8 cellular contexts compared by ENCODE assay signal in genomic region chr9:36487482-36488321, GRCh38.
DNase-seq lines count a peak whose midpoint lies in the region; ATAC-seq, FAIRE-seq and TF ChIP-seq lines count a peak whose summit lies in the region.

No MANE protein-coding gene starts in this region.

- H3K27ac ChIP-seq in DND-41 (ENCODE audit: low read length) (peak overlapping the region; percentile 98), KMS-11 (peak overlapping the region; percentile 74)

- peaks cover 43% of the 10 kb centered on the region for H3K79me2 ChIP-seq in DND-41 (ENCODE audit: insufficient read depth, low read length)
- H3K79me2 ChIP-seq in KMS-11 (ENCODE audit: insufficient read depth, low read depth) = peaks cover 13% of the 10 kb centered on the region; the same call in 1 of the 2 replicates

- H4K20me1 ChIP-seq in DND-41 (ENCODE audit: insufficient read depth, low read length) (peaks cover 18% of the 10 kb centered on the region; the same call in 1 of the 2 replicates), KMS-11 (ENCODE audit: insufficient read depth) (no peaks in the 10 kb centered on the region)

- peak; percentile 3 for TF ChIP-seq CTCF in DND-41 (IDR thresholded peaks at IDR 0.05; ENCODE audit: borderline replicate concordance, extremely low read depth, low read length, poor library complexity, severe bottlenecking)
- no peak for TF ChIP-seq CTCF in KMS-11 (conservative IDR thresholded peaks at IDR 0.05; ENCODE audit: low read depth, low read length)

- peak overlapping the region; percentile 87 for H3K4me3 Mint-ChIP-seq in activated T-helper 1 cell treated with anti-CD3 and anti-CD28 coated beads, Interleukin-12 subunit alpha, Interleukin-12 subunit beta, Interleukin-2, Interleukin-4 antibody, amounts not matched to agents 30 ng/mL and 10 ng/mL and 1 ng/mL, durations not matched to agents 14 hours and 24 hours and 36 hours
- peak overlapping the region; percentile 85 to 98 (median 94) for H3K4me3 Mint-ChIP-seq in naive thymus-derived CD8-positive, alpha-beta T cell
- H3K4me3 Mint-ChIP-seq in stimulated activated naive B cell treated with anti-CD40 and anti-IgM and Interleukin-4, amounts not matched to agents 10 μg/mL and 1 μg/mL and 100 μg/mL, for 72 hours = peak overlapping the region; percentile 92 to 97

- H3K36me3 ChIP-seq in DND-41 (ENCODE audit: insufficient read depth, low read length) (no peaks in the 10 kb centered on the region; the same call in 1 of the 2 replicates), KMS-11 (ENCODE audit: insufficient read depth) (no peaks in the 10 kb centered on the region)

- H3K9me3 ChIP-seq in DND-41 (ENCODE audit: insufficient read depth, low read length, severe bottlenecking) = no peaks in the 10 kb centered on the region

- FAIRE-seq in RCC 7860 (lab: Jason Lieb, UNC) = no peak

- POLR2A ChIA-PET in naive thymus-derived CD8-positive, alpha-beta T cell (lab: Charles Lee) = interaction anchor here (1.0 to 4.7 kb wide), 18 partner anchors 9 to 1867 kb away, joined by 3 to 58 read pairs (median 6); partner anchors contain the start of genes RNF38, VCP and ZCCHC7

- H3K4me1 ChIP-seq in DND-41 (ENCODE audit: insufficient read depth, low read length) (peaks cover 42% of the 10 kb centered on the region), KMS-11 (ENCODE audit: low read depth, poor library complexity, severe bottlenecking) (peaks cover 17% of the 10 kb centered on the region)

- intact Hi-C loops in activated T-helper 1 cell treated with anti-CD3 and anti-CD28 coated beads, Interleukin-12 subunit alpha, Interleukin-12 subunit beta, Interleukin-2, Interleukin-4 antibody, amounts not matched to agents 30 ng/mL and 10 ng/mL and 1 ng/mL, durations not matched to agents 14 hours and 24 hours and 36 hours (cut with micrococcal nuclease) = loop anchor here (1.0 to 10.0 kb wide), 11 partner anchors 16 to 1417 kb away; partner anchors contain the start of genes CLTA, FAM221B, GNE and MELK

- ATAC-seq in DND-41 (ENCODE audit: insufficient read depth, low read depth) = peak; percentile 94
- peak; percentile 84 for ATAC-seq in GM21786 (IDR thresholded peaks at IDR 0.05; ENCODE audit: unreplicated experiment)
- ATAC-seq in naive thymus-derived CD8-positive, alpha-beta T cell = peak; percentile 87 to 88
- peak; percentile 92 to 93 for ATAC-seq in stimulated activated naive B cell treated with anti-CD40 and anti-IgM and Interleukin-4, amounts not matched to agents 10 μg/mL and 1 μg/mL and 100 μg/mL, for 72 hours (replicated peaks)

- H3K4me3 ChIP-seq in DND-41 (ENCODE audit: low read depth in 1 of 2, low read length in 2 of 2) = peak overlapping the region; percentile 42 to 93; a peak in 3 of 4 replicates
- H3K4me3 ChIP-seq in KMS-11 (IDR thresholded peaks at IDR 0.05; ENCODE audit: insufficient read depth, low read depth, low read length) = no peak overlapping the region

- peaks cover 8% of the 10 kb centered on the region for H3K36me3 Mint-ChIP-seq in activated T-helper 1 cell treated with anti-CD3 and anti-CD28 coated beads, Interleukin-12 subunit alpha, Interleukin-12 subunit beta, Interleukin-2, Interleukin-4 antibody, amounts not matched to agents 30 ng/mL and 10 ng/mL and 1 ng/mL, durations not matched to agents 14 hours and 24 hours and 36 hours (ENCODE audit: low read depth)
- H3K36me3 Mint-ChIP-seq in naive thymus-derived CD8-positive, alpha-beta T cell = peaks cover 0 to 2% (median 0%) of the 10 kb centered on the region in 3 donors
- H3K36me3 Mint-ChIP-seq in stimulated activated naive B cell treated with anti-CD40 and anti-IgM and Interleukin-4, amounts not matched to agents 10 μg/mL and 1 μg/mL and 100 μg/mL, for 72 hours = no peaks in the 10 kb centered on the region

- peak overlapping the region; percentile 87 for H3K27ac Mint-ChIP-seq in activated T-helper 1 cell treated with anti-CD3 and anti-CD28 coated beads, Interleukin-12 subunit alpha, Interleukin-12 subunit beta, Interleukin-2, Interleukin-4 antibody, amounts not matched to agents 30 ng/mL and 10 ng/mL and 1 ng/mL, durations not matched to agents 14 hours and 24 hours and 36 hours
- H3K27ac Mint-ChIP-seq in naive thymus-derived CD8-positive, alpha-beta T cell = peak overlapping the region; percentile 96 to 100 (median 99)
- H3K27ac Mint-ChIP-seq in stimulated activated naive B cell treated with anti-CD40 and anti-IgM and Interleukin-4, amounts not matched to agents 10 μg/mL and 1 μg/mL and 100 μg/mL, for 72 hours = peak overlapping the region; percentile 100

- peaks cover 53% of the 10 kb centered on the region for H3K4me1 Mint-ChIP-seq in activated T-helper 1 cell treated with anti-CD3 and anti-CD28 coated beads, Interleukin-12 subunit alpha, Interleukin-12 subunit beta, Interleukin-2, Interleukin-4 antibody, amounts not matched to agents 30 ng/mL and 10 ng/mL and 1 ng/mL, durations not matched to agents 14 hours and 24 hours and 36 hours (ENCODE audit: low read depth)
- H3K4me1 Mint-ChIP-seq in naive thymus-derived CD8-positive, alpha-beta T cell = peaks cover 37 to 75% (median 69%) of the 10 kb centered on the region in 4 donors
- H3K4me1 Mint-ChIP-seq in stimulated activated naive B cell treated with anti-CD40 and anti-IgM and Interleukin-4, amounts not matched to agents 10 μg/mL and 1 μg/mL and 100 μg/mL, for 72 hours = peaks cover 24 to 39% of the 10 kb centered on the region in 2 donors

- H3K27me3 ChIP-seq in DND-41 (ENCODE audit: insufficient read depth, low read length, poor library complexity) (no peaks in the 10 kb centered on the region), KMS-11 (ENCODE audit: insufficient read depth, low read depth) (no peaks in the 10 kb centered on the region)

- no peaks in the 10 kb centered on the region for H3K27me3 Mint-ChIP-seq in activated T-helper 1 cell treated with anti-CD3 and anti-CD28 coated beads, Interleukin-12 subunit alpha, Interleukin-12 subunit beta, Interleukin-2, Interleukin-4 antibody, amounts not matched to agents 30 ng/mL and 10 ng/mL and 1 ng/mL, durations not matched to agents 14 hours and 24 hours and 36 hours (ENCODE audit: insufficient read depth)
- H3K27me3 Mint-ChIP-seq in naive thymus-derived CD8-positive, alpha-beta T cell = no peaks in the 10 kb centered on the region
- no peaks in the 10 kb centered on the region for H3K27me3 Mint-ChIP-seq in stimulated activated naive B cell treated with anti-CD40 and anti-IgM and Interleukin-4, amounts not matched to agents 10 μg/mL and 1 μg/mL and 100 μg/mL, for 72 hours

- H2AFZ ChIP-seq in DND-41 (ENCODE audit: low read depth, low read length) (peak overlapping the region; percentile 92), KMS-11 (ENCODE audit: low read depth) (peak overlapping the region; percentile 72)

- peak; percentile 90 for DNase-seq in DND-41
- peak; percentile 77 for DNase-seq in RCC 7860 (ENCODE audit: low spot score)
- DNase-seq in activated T-helper 1 cell treated with anti-CD3 and anti-CD28 coated beads, Interleukin-12 subunit alpha, Interleukin-12 subunit beta, Interleukin-2, Interleukin-4 antibody, amounts not matched to agents 30 ng/mL and 10 ng/mL and 1 ng/mL, durations not matched to agents 14 hours and 24 hours and 36 hours (ENCODE audit: low spot score) = peak; percentile 91
- peak; percentile 94 for DNase-seq in fibroblast of gingiva (ENCODE audit: low read depth)
- DNase-seq in naive thymus-derived CD8-positive, alpha-beta T cell = peak; percentile 84 to 94 (median 90)
- peak; percentile 92 for DNase-seq in stimulated activated naive B cell treated with anti-CD40 and anti-IgM and Interleukin-4, amounts not matched to agents 10 μg/mL and 1 μg/mL and 100 μg/mL, for 72 hours

- no peaks in the 10 kb centered on the region for H3K9me3 Mint-ChIP-seq in activated T-helper 1 cell treated with anti-CD3 and anti-CD28 coated beads, Interleukin-12 subunit alpha, Interleukin-12 subunit beta, Interleukin-2, Interleukin-4 antibody, amounts not matched to agents 30 ng/mL and 10 ng/mL and 1 ng/mL, durations not matched to agents 14 hours and 24 hours and 36 hours
- no peaks in the 10 kb centered on the region for H3K9me3 Mint-ChIP-seq in naive thymus-derived CD8-positive, alpha-beta T cell
- H3K9me3 Mint-ChIP-seq in stimulated activated naive B cell treated with anti-CD40 and anti-IgM and Interleukin-4, amounts not matched to agents 10 μg/mL and 1 μg/mL and 100 μg/mL, for 72 hours = no peaks in the 10 kb centered on the region

- H3K4me2 ChIP-seq in DND-41 (ENCODE audit: insufficient read depth, low read length) (peak overlapping the region; percentile 67), KMS-11 (peak overlapping the region; percentile 86)

- H3K9ac ChIP-seq in DND-41 (ENCODE audit: low read depth, low read length) (peak overlapping the region; percentile 80), KMS-11 (peak overlapping the region; percentile 69)
